1 cellular context compared by ENCODE assay signal in the genomic region with DNA sequence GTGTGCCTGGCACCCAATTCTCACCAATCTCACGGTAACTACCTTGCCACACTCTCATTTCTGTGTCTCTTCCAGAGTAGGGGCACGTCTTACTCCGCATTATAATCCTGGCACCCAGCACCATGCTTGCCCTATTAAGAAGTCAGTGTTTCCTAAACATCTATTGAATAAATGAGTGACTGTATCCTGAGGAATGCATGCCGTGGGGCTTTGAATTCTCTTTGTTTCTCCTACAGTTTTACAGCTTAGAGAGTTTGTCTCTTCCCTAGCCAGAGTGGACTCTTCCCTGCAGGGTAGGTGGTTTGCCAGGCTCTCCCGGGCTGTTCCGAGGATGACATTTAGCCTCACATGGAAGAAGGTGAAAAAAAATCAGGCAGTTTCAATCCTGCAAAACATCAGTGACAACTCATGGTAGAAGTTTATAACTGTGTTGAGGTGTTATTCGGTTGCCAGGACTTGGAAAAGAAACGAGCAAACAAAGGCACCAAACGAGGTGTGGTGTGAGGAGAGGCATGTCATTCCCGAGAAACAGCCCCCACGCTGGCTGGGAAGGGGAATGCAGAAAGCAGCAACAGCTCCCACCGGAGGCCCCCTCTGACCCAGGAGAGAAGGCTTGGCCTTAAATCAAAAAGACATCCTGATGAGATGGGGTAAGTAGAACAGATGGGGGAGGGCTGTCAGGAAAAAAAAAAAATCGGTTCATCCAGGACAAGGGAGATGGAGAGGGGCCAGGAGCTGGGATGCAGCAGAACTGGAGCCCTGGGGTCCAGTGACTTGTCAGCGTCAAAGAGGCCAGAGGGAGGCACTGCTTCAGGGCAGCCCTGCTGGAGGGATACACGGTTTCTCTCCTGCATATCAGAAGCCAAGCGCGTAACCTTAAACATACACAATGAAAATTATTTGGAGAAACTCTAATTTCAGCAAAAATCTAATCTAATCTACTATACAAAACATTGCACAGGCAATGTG.
TF ChIP-seq lines count a peak whose summit lies in the region.

No MANE protein-coding gene starts in this region.

TF ChIP-seq in GM23338, 12 proteins besides CTCF, POLR2A, EP300 and RAD21 (continued from another document):
- TF ChIP-seq NANOG (IDR thresholded peaks at IDR 0.05; ENCODE audit: borderline replicate concordance) (no peak), JUNB (IDR thresholded peaks at IDR 0.05; ENCODE audit: unreplicated experiment) (no peak), ZNF331 (CRISPR knock-in tag; IDR thresholded peaks at IDR 0.05; ENCODE audit: low read depth) (no peak)
